8 cellular contexts compared by ENCODE assay signal in the genomic region with DNA sequence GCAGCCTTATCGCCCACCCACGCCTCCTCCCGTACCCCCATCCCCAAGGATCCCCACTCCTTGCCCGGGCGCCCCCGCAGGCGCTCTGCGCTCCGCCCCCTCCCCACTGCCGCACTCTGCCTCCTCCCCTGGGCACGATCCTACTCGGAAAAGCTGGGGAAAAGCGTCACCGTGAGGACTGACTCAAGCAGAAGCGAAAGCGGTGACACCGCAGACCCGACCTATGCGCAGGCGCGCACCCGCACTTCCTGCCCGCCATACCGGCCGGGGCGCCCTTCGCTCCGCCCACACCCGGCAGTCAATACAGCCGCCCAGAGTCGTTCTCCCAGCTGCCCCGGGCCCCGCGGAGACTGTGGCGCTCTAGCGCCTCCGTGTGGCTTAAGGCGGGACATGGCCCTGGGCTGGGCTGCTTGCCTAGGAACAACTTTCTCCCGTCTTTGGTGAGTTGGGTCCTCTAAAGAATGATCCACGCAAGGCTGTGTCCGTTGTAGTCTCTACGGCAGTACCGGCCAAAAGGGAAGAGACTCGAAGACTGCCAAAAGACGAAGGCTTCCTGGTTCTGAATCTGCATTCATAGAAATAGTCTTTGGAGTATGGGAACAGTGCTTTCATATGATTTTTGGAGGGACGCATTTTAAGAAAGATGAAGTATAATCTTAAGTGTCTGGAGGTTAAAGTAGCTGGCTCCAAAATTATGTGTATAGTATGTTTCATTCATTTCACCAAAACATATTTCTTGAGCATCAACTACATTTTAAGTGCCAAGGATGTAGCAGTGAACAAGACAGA.
A peak's percentile ranks its signal among the peaks of the same experiment; 100 is the strongest.
DNase-seq lines count a peak whose midpoint lies in the region; ATAC-seq and TF ChIP-seq lines count a peak whose summit lies in the region.

TSS of gene OMA1 (minus strand) at position 207 of the 789 bp plus-strand sequence. CDS start 7,432 bp downstream, outside the sequence.

- H3K36me3 Mint-ChIP-seq in nephron (ENCODE audit: low read depth) = no peaks in the 10 kb centered on the region

- H3K9me3 Mint-ChIP-seq in nephron = no peaks in the 10 kb centered on the region
- H3K9me3 Mint-ChIP-seq in stimulated activated naive CD8-positive, alpha-beta T cell treated with anti-CD3 and anti-CD28 coated beads, Interleukin-15, amount 100 ng/mL, for 72 hours = no peaks in the 10 kb centered on the region

- H3K27ac ChIP-seq in RWPE2 (ENCODE audit: poor library complexity, severe bottlenecking) = peak within 1 kb of the TSS; percentile 82

- peak within 1 kb of the TSS; percentile 88 to 90 (median 89) for H3K4me3 Mint-ChIP-seq in nephron
- peak within 1 kb of the TSS; percentile 89 to 92 for H3K4me3 Mint-ChIP-seq in stimulated activated naive CD8-positive, alpha-beta T cell treated with anti-CD3 and anti-CD28 coated beads, Interleukin-15, amount 100 ng/mL, for 72 hours

- no peaks in the 10 kb centered on the region for H3K27me3 Mint-ChIP-seq in nephron (ENCODE audit: low read depth)
- H3K27me3 Mint-ChIP-seq in stimulated activated naive CD8-positive, alpha-beta T cell treated with anti-CD3 and anti-CD28 coated beads, Interleukin-15, amount 100 ng/mL, for 72 hours = no peaks in the 10 kb centered on the region

- H3K4me3 ChIP-seq in LNCaP clone FGC (ENCODE audit: low read depth, low read length) = peak within 1 kb of the TSS; percentile 75
- H3K4me3 ChIP-seq in RWPE2 (ENCODE audit: severe bottlenecking) = peak within 1 kb of the TSS; percentile 53

- DNase-seq in ELF-1 (ENCODE audit: low read depth, low spot score) (peak; percentile 99), GOT3 (lab: John Stamatoyannopoulos, UW) (peak; percentile 92), LNCaP clone FGC (ENCODE audit: low read depth) (peak; percentile 89), RWPE2 (ENCODE audit: low spot score) (peak; percentile 93), fibroblast of peridontal ligament (ENCODE audit: extremely low read depth) (peak; percentile 96)
- DNase-seq in activated T-helper 9 cell treated with anti-CD3 and anti-CD28 coated beads, Interleukin-2, amount 50 U/mL, for 16 hours (ENCODE audit: low read depth) = peak; percentile 98
- peak; percentile 96 to 98 for DNase-seq in stimulated activated naive CD8-positive, alpha-beta T cell treated with anti-CD3 and anti-CD28 coated beads, Interleukin-15, amount 100 ng/mL, for 72 hours

- ATAC-seq in RWPE2 (ENCODE audit: low read depth) = peak; percentile 93
- peak; percentile 96 for ATAC-seq in stimulated activated naive CD8-positive, alpha-beta T cell treated with anti-CD3 and anti-CD28 coated beads, Interleukin-15, amount 100 ng/mL, for 72 hours

- H3K9me3 ChIP-seq in RWPE2 (ENCODE audit: severe bottlenecking) = peaks cover 1% of the 10 kb centered on the region

- peak within 1 kb of the TSS; percentile 90 to 97 (median 96) for H3K27ac Mint-ChIP-seq in nephron
- H3K27ac Mint-ChIP-seq in stimulated activated naive CD8-positive, alpha-beta T cell treated with anti-CD3 and anti-CD28 coated beads, Interleukin-15, amount 100 ng/mL, for 72 hours = peak within 1 kb of the TSS; percentile 99 to 100

- no peaks in the 10 kb centered on the region for H3K36me3 ChIP-seq in RWPE2 (ENCODE audit: low read depth)

- H3K4me1 Mint-ChIP-seq in nephron = peaks cover 41% of the 10 kb centered on the region
- peaks cover 27% of the 10 kb centered on the region for H3K4me1 Mint-ChIP-seq in stimulated activated naive CD8-positive, alpha-beta T cell treated with anti-CD3 and anti-CD28 coated beads, Interleukin-15, amount 100 ng/mL, for 72 hours

- TF ChIP-seq CTCF in LNCaP clone FGC (IDR thresholded peaks at IDR 0.05; ENCODE audit: control insufficient read depth, extremely low read depth, insufficient read depth) (peak; percentile 91), RWPE2 (IDR thresholded peaks at IDR 0.05; ENCODE audit: poor library complexity, severe bottlenecking) (peak; percentile 97), nephron (IDR thresholded peaks at IDR 0.05; ENCODE audit: unreplicated experiment in 3 of 3) (peak; percentile 95 to 96 (median 96))

- no peaks in the 10 kb centered on the region for H3K27me3 ChIP-seq in RWPE2 (ENCODE audit: insufficient read depth, poor library complexity, severe bottlenecking)

- peaks cover 11% of the 10 kb centered on the region for H3K4me1 ChIP-seq in RWPE2 (ENCODE audit: insufficient read depth, poor library complexity, severe bottlenecking)

Comparison
In these comparisons a context has a peak if more than half of its experiments do, and no peak if none do; other contexts are left out.
1. Peak in every context shown above with its lines: DNase-seq, ATAC-seq, H3K4me3 ChIP-seq and H3K27ac ChIP-seq.